3 cellular contexts compared by ENCODE assay signal in genomic region chr3:55339390-55339789, GRCh38.
"Had no signal": no experiment of that assay in that cellular context is flagged by ENCODE, and none has a peak within 500 bp of the region (broad histone marks: within the 10 kb centered on the region; RNA-seq: fewer than 3 reads in every experiment).

No MANE protein-coding gene starts in this region.

- H3K4me3 ChIP-seq: GM12878 had no signal

- DNase-seq: GDM1, GF-D8 had no signal
